Comparison of ENCODE assay signal across 8 cellular contexts in the genomic region with DNA sequence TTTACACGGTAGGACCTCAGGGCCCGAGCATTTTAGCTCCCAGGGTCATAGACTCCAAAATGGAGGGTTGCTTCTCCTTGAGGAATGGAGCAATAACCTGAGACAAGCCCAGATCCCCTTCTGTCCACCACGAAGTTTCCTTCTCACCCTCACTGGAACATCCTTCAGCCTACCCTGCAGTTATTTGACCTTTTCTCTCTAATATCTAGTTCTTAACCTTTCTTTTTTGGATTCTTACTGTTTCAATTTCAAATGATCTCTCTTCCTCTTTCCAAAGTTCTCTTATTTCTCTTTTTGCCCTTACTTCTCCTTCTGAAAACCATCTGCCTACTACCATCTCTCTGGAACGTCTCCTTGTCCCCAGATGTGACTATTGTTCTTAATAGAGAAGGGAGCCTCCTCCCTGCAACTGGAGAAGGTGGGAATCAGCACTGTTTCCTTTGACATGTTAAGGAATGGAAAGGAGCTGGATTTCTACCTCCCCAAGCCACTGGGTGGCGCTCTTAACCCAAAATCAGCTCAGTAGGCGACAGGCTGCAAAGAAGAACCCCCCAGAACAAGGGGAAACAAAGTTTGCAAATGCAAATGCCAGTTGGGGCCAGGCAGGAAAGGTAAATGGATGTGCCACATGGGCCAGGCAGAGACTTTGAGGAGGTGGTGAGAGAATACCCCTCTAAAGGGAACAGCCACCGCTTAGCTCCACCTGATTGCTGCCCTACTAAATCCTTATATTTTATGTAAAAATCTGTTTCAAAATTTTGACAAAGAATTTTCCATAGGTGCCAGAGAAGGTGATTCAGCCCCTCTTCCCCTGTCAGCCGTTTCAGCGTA. TPM values are rescaled to one million over a fixed set of nuclear protein-coding genes. Genes with fewer than 3 reads are reported as not detected.
DNase-seq lines count a peak whose midpoint lies in the region; ATAC-seq and TF ChIP-seq lines count a peak whose summit lies in the region.

No MANE protein-coding gene starts in this region.

- no peak overlapping the region for H3K27ac ChIP-seq in hepatocyte

- H3K9me3 Mint-ChIP-seq in activated naive CD4-positive, alpha-beta T cell treated with anti-CD3 and anti-CD28 coated beads for 36 hours: no peaks in the 10 kb centered on the region

- H3K4me3 ChIP-seq in hepatocyte: no peak overlapping the region

- WGBS in hepatocyte (ENCODE audit: low lambda C conversion rate, missing lambda C conversion rate): 43% methylated on average over 9 of the region's 9 CpGs

- H3K36me3 Mint-ChIP-seq in activated naive CD4-positive, alpha-beta T cell treated with anti-CD3 and anti-CD28 coated beads for 36 hours (ENCODE audit: low read depth): peaks cover 37% of the 10 kb centered on the region

- H3K4me1 Mint-ChIP-seq in activated naive CD4-positive, alpha-beta T cell treated with anti-CD3 and anti-CD28 coated beads for 36 hours (ENCODE audit: low read depth): peaks cover 22% of the 10 kb centered on the region

- CTCF ChIA-PET in activated naive CD4-positive, alpha-beta T cell treated with anti-CD3 and anti-CD28 coated beads for 36 hours (lab: Charles Lee): interaction anchor here (0.5 to 3.1 kb wide), 31 partner anchors 8 to 1633 kb away, joined by 3 to 21 read pairs (median 4); partner anchors contain the start of genes LACRT and PDE1B

- no peaks in the 10 kb centered on the region for H3K9me3 ChIP-seq in hepatocyte (ENCODE audit: low read depth)

- no peaks in the 10 kb centered on the region for H3K4me1 ChIP-seq in hepatocyte (ENCODE audit: insufficient read depth)

- H3K9me2 ChIP-seq in hepatocyte (replicated peaks; ENCODE audit: insufficient read depth): no peaks in the 10 kb centered on the region

- H3K27ac Mint-ChIP-seq in activated naive CD4-positive, alpha-beta T cell treated with anti-CD3 and anti-CD28 coated beads for 36 hours: peak overlapping the region; percentile 46

- H3K79me2 ChIP-seq in hepatocyte: no peaks in the 10 kb centered on the region

- peak; percentile 37 for DNase-seq in activated CD4-positive, CD25-positive, alpha-beta regulatory T cell treated with anti-CD3 and anti-CD28 coated beads, Interleukin-2, amount 50 U/mL, for 72 hours
- DNase-seq in NCI-H526 (lab: John Stamatoyannopoulos, UW) (peak; percentile 8 to 44), hepatocyte (ENCODE audit: low spot score) (peak; percentile 54), NCI-H128 (lab: John Stamatoyannopoulos, UW; ENCODE audit: unreplicated experiment) (no peak)
- DNase-seq in activated naive CD4-positive, alpha-beta T cell treated with anti-CD3 and anti-CD28 coated beads for 36 hours: peak; percentile 72
- DNase-seq in stimulated activated CD4-positive, alpha-beta T cell treated with anti-CD3 and anti-CD28 coated beads, Interleukin-15, amount 100 ng/mL, for 24 hours: peak; percentile 63

- intact Hi-C loops in activated naive CD4-positive, alpha-beta T cell treated with anti-CD3 and anti-CD28 coated beads for 36 hours (cut with micrococcal nuclease): loop anchor here (1.0 to 5.0 kb wide), 2 partner anchors 52 to 70 kb away; no protein-coding TSS in a partner anchor

- H3K27me3 Mint-ChIP-seq in activated naive CD4-positive, alpha-beta T cell treated with anti-CD3 and anti-CD28 coated beads for 36 hours (ENCODE audit: low read depth): no peaks in the 10 kb centered on the region

- no peak overlapping the region for H3K4me2 ChIP-seq in hepatocyte

- no peak for ATAC-seq in activated CD4-positive, CD25-positive, alpha-beta regulatory T cell treated with anti-CD3 and anti-CD28 coated beads, Interleukin-2, amount 50 U/mL, for 24 hours
- no peak for ATAC-seq in HG02884 (IDR thresholded peaks at IDR 0.05; ENCODE audit: unreplicated experiment)

- H2AFZ ChIP-seq in hepatocyte: no peak overlapping the region

- peaks cover 61% of the 10 kb centered on the region for H3K27me3 ChIP-seq in hepatocyte

- H4K20me1 ChIP-seq in hepatocyte (ENCODE audit: insufficient read depth, poor library complexity, severe bottlenecking): no peaks in the 10 kb centered on the region

- no peak overlapping the region for H3K4me3 Mint-ChIP-seq in activated naive CD4-positive, alpha-beta T cell treated with anti-CD3 and anti-CD28 coated beads for 36 hours

- peak; percentile 53 for TF ChIP-seq CTCF in hepatocyte (IDR thresholded peaks at IDR 0.05; ENCODE audit: poor library complexity)

- no peaks in the 10 kb centered on the region for H3K36me3 ChIP-seq in hepatocyte (replicated peaks; ENCODE audit: insufficient read depth, low read depth)

RNA-seq across cellular contexts. Expression of gene PDE1B, which starts 22.4 kb away (rescaled TPM):
- total RNA-seq in activated naive CD4-positive, alpha-beta T cell treated with anti-CD3 and anti-CD28 coated beads for 36 hours: 1 to 10 TPM; 7.5 to 8.5 TPM
- 0.10 and 0.60 TPM in 2 replicates for total RNA-seq in hepatocyte
- polyA plus RNA-seq in hepatocyte: 0.58 TPM in 1 of 2 replicates, not detected in the other

RNA-seq across cellular contexts. Expression of gene NCKAP1L, which starts 29.5 kb away (rescaled TPM):
- 100 to 1,000 TPM; 138 to 149 TPM for total RNA-seq in activated naive CD4-positive, alpha-beta T cell treated with anti-CD3 and anti-CD28 coated beads for 36 hours
- total RNA-seq in hepatocyte: 0.60 and 1.6 TPM in 2 replicates
- 2.5 TPM in 1 of 2 replicates, not detected in the other for polyA plus RNA-seq in hepatocyte

RNA-seq across cellular contexts. Expression of gene GTSF1, which starts 53.6 kb away (rescaled TPM):
- 1 to 10 TPM; 8.1 to 8.6 TPM for total RNA-seq in activated naive CD4-positive, alpha-beta T cell treated with anti-CD3 and anti-CD28 coated beads for 36 hours
- total RNA-seq in hepatocyte: not detected in 2 replicates
- not detected in 2 replicates for polyA plus RNA-seq in hepatocyte

Comparison
In these comparisons a context has a peak if more than half of its experiments do, and no peak if none do; other contexts are left out.
1. RNA of gene NCKAP1L, which starts 29.5 kb away (total RNA-seq): 138 to 149 TPM in activated naive CD4-positive, alpha-beta T cell treated with anti-CD3 and anti-CD28 coated beads for 36 hours; 0.60 to 1.6 TPM in hepatocyte; every median in the first group is over 10 times any median in the second.